33 cellular contexts compared by ENCODE assay signal in the genomic region with DNA sequence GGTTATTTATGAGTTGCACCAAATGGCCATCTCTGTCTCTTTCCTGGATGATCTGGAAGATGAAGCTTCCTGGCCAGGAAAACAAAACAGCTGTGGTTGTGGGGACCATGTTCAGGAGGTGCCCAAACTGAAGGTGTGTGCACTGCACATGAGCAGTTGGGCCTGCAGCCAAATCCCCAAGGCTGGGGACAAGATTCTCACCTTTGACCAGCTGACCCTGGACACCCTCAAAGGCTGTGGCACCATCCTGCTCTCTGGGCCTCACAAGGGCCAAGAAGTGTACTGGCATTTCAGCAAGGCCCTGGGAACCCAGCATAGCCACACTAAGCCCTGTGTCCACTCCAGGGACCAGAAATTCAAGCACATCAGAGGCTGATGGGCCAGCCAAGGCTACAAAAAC.
"Had no signal": no experiment of that assay in that cellular context is flagged by ENCODE, and none has a peak within 500 bp of the region (broad histone marks: within the 10 kb centered on the region; RNA-seq: fewer than 3 reads in every experiment).

No MANE protein-coding gene starts in this region.

- H3K27ac ChIP-seq: adrenal gland, body of pancreas, cardiac muscle cell, coronary artery, dorsolateral prefrontal cortex, epithelial cell of prostate, esophagus squamous epithelium, gastroesophageal sphincter, WERI-Rb-1 had no signal

- H3K9me3 ChIP-seq: body of pancreas had no signal

- H3K4me3 ChIP-seq: adrenal gland, body of pancreas, cardiac muscle cell, coronary artery, dorsolateral prefrontal cortex, esophagus squamous epithelium, gastroesophageal sphincter had no signal

- H3K27me3 ChIP-seq: adrenal gland, body of pancreas, cardiac muscle cell, dorsolateral prefrontal cortex, esophagus squamous epithelium, gastroesophageal sphincter had no signal

- DNase-seq: activated B cell treated with CpG ODN at 0.5 μM for 24 hours; activated CD4-positive, alpha-beta T cell treated with anti-CD3 and anti-CD28 coated beads for 48 hours; activated CD4-positive, alpha-beta T cell treated with anti-CD3 and anti-CD28 coated beads, Interleukin-2, amount 50 U/mL, for 1 hour; activated CD4-positive, alpha-beta T cell treated with anti-CD3 and anti-CD28 coated beads, Interleukin-2, amount 50 U/mL, for 48 hours; activated CD8-positive, alpha-beta memory T cell treated with anti-CD3 and anti-CD28 coated beads, Interleukin-2, amount 10 ng/mL, durations not matched to agents 7 days and 5 days; activated CD8-positive, alpha-beta memory T cell treated with anti-CD3 and anti-CD28 coated beads, Interleukin-2, amount 50 U/mL, for 4 hours; activated CD8-positive, alpha-beta T cell treated with anti-CD3 and anti-CD28 coated beads for 36 hours; activated effector memory CD4-positive, alpha-beta T cell treated with anti-CD3 and anti-CD28 coated beads, Interleukin-2, amount 50 U/mL, for 16 hours; activated naive CD4-positive, alpha-beta T cell treated with anti-CD3 and anti-CD28 coated beads for 36 hours; activated naive CD8-positive, alpha-beta T cell treated with anti-CD3 and anti-CD28 coated beads for 36 hours; activated naive CD8-positive, alpha-beta T cell treated with anti-CD3 and anti-CD28 coated beads, Interleukin-2, amount 50 U/mL, for 24 hours; activated T-cell treated with anti-CD3 and anti-CD28 coated beads, Interleukin-2, amount 50 U/mL, for 1 hour; activated T-cell treated with anti-CD3 and anti-CD28 coated beads, Interleukin-2, amount 50 U/mL, for 48 hours; adrenal gland; amygdala; aorta; body of pancreas; central memory CD4-positive, alpha-beta T cell; cerebellar nuclear complex; dorsolateral prefrontal cortex; esophagus squamous epithelium; foreskin melanocyte; T-helper 1 cell; T-helper 17 cell; T1000; WERI-Rb-1 had no signal

- H3K4me1 ChIP-seq: adrenal gland, body of pancreas, gastroesophageal sphincter had no signal

- FAIRE-seq: endometrium, endothelial cell of umbilical vein had no signal

- ATAC-seq: activated CD4-positive, CD25-positive, alpha-beta regulatory T cell treated with anti-CD3 and anti-CD28 coated beads, Interleukin-2, amount 50 U/mL, for 24 hours; activated CD8-positive, alpha-beta memory T cell treated with anti-CD3 and anti-CD28 coated beads, Interleukin-2, amount 10 ng/mL, durations not matched to agents 7 days and 5 days; activated CD8-positive, alpha-beta T cell treated with anti-CD3 and anti-CD28 coated beads for 36 hours; activated naive CD8-positive, alpha-beta T cell treated with anti-CD3 and anti-CD28 coated beads, Interleukin-2, amount 50 U/mL, for 24 hours; body of pancreas; gastroesophageal sphincter; T-helper 17 cell had no signal

- H3K36me3 ChIP-seq: adrenal gland, cardiac muscle cell had no signal
